20 cellular contexts compared by ENCODE assay signal in genomic region chr6:3623451-3624267, GRCh38.
A peak's percentile ranks its signal among the peaks of the same experiment; 100 is the strongest.
DNase-seq lines count a peak whose midpoint lies in the region; ATAC-seq, FAIRE-seq and TF ChIP-seq lines count a peak whose summit lies in the region.
"Had no signal": no experiment of that assay in that cellular context is flagged by ENCODE, and none has a peak within 500 bp of the region (broad histone marks: within the 10 kb centered on the region; RNA-seq: fewer than 3 reads in every experiment).

No MANE protein-coding gene starts in this region.

- peak overlapping the region; percentile 82 for H3K27ac Mint-ChIP-seq in CD8-positive, alpha-beta T cell
- H3K27ac Mint-ChIP-seq in brain (peak overlapping the region; percentile 23 to 88 (median 34)), neural progenitor cell (peak overlapping the region; percentile 48)

- H3K9ac ChIP-seq in NT2/D1 (ENCODE audit: insufficient read length, low read depth) (peak overlapping the region; percentile 0), neural progenitor cell (no peak overlapping the region), mesenchymal stem cell (ENCODE audit: low read length) (no peak overlapping the region)

- intact Hi-C loops in CD8-positive, alpha-beta T cell (cut with DNase I, micrococcal nuclease): no loop called here

- no peak overlapping the region for H3K18ac ChIP-seq in mesenchymal stem cell (ENCODE audit: low read depth in 1 of 2, low read length in 2 of 2)

- POLR2A ChIA-PET in CD8-positive, alpha-beta T cell (lab: Charles Lee): no interaction called here

- 75 to 92% (median 76%) methylated on average over 28 of the region's 28 CpGs for WGBS in small intestine, 3 donors
- 92% methylated on average over 28 of the region's 28 CpGs for WGBS in mesenchymal stem cell

- no peaks in the 10 kb centered on the region for H3K9me3 Mint-ChIP-seq in CD8-positive, alpha-beta T cell
- peaks cover 0 to 3% (median 0%) of the 10 kb centered on the region in 5 experiments for H3K9me3 Mint-ChIP-seq in brain
- H3K9me3 Mint-ChIP-seq in neural progenitor cell: no peaks in the 10 kb centered on the region

- no peaks in the 10 kb centered on the region for H3K36me3 ChIP-seq in CD8-positive, alpha-beta T cell (ENCODE audit: insufficient read depth, low read length)
- H3K36me3 ChIP-seq in NT2/D1 (ENCODE audit: insufficient read depth, insufficient read length, low read length): no peaks in the 10 kb centered on the region
- no peaks in the 10 kb centered on the region for H3K36me3 ChIP-seq in neural progenitor cell
- H3K36me3 ChIP-seq in small intestine (ENCODE audit: control insufficient read depth in 2 of 2, insufficient read depth in 2 of 2, low read length in 2 of 2): no peaks in the 10 kb centered on the region
- no peaks in the 10 kb centered on the region for H3K36me3 ChIP-seq in mesenchymal stem cell (ENCODE audit: control insufficient read depth in 1 of 2, insufficient read depth in 2 of 2, low read depth in 1 of 2, low read length in 2 of 2)
- H3K36me3 ChIP-seq: tibial artery had no signal

- FAIRE-seq in small intestine (lab: Jason Lieb, UNC): no peak
- FAIRE-seq: GM18507, GM19239, TTC549 had no signal

- H3K4ac ChIP-seq in mesenchymal stem cell (ENCODE audit: low read depth in 1 of 2, low read length in 2 of 2): no peak overlapping the region

- peak overlapping the region; percentile 35 for H3K4me3 ChIP-seq in CD8-positive, alpha-beta T cell (ENCODE audit: low read depth, low read length)
- H3K4me3 ChIP-seq in NT2/D1 (ENCODE audit: insufficient read length, low read depth): no peak overlapping the region
- no peak overlapping the region for H3K4me3 ChIP-seq in neural progenitor cell
- H3K4me3 ChIP-seq in small intestine (ENCODE audit: low read depth in 1 of 2, low read length in 2 of 2): no peak overlapping the region
- H3K4me3 ChIP-seq in mesenchymal stem cell (ENCODE audit: insufficient read depth in 1 of 2, low read depth in 1 of 2, low read length in 2 of 2): no peak overlapping the region
- H3K4me3 ChIP-seq: body of pancreas, tibial artery had no signal

- H3K36me3 Mint-ChIP-seq in CD8-positive, alpha-beta T cell: no peaks in the 10 kb centered on the region
- H3K36me3 Mint-ChIP-seq in brain (no peaks in the 10 kb centered on the region), neural progenitor cell (peaks cover 2% of the 10 kb centered on the region)

- no peak overlapping the region for H4K91ac ChIP-seq in mesenchymal stem cell (ENCODE audit: low read length)

- H3K4me3 Mint-ChIP-seq in CD8-positive, alpha-beta T cell: peak overlapping the region; percentile 80
- no peak overlapping the region for H3K4me3 Mint-ChIP-seq in brain
- H3K4me3 Mint-ChIP-seq in neural progenitor cell: no peak overlapping the region

- H2BK5ac ChIP-seq in mesenchymal stem cell (ENCODE audit: low read depth, low read length, poor library complexity, severe bottlenecking): no peak overlapping the region

- no peaks in the 10 kb centered on the region for H4K20me1 ChIP-seq in neural progenitor cell (ENCODE audit: low read depth)

- H3K27me3 ChIP-seq in CD8-positive, alpha-beta T cell (ENCODE audit: insufficient read depth, low read length): no peaks in the 10 kb centered on the region
- H3K27me3 ChIP-seq in NT2/D1 (ENCODE audit: insufficient read depth, insufficient read length) (no peaks in the 10 kb centered on the region), neural progenitor cell (peaks cover 6% of the 10 kb centered on the region), small intestine (ENCODE audit: control insufficient read depth in 2 of 2, insufficient read depth in 2 of 2, low read length in 2 of 2) (peaks cover 0 to 9% of the 10 kb centered on the region in 2 donors), mesenchymal stem cell (ENCODE audit: control insufficient read depth in 1 of 2, insufficient read depth in 1 of 2, low read length in 2 of 2) (peaks cover 18 to 37% of the 10 kb centered on the region in 2 experiments)
- H3K27me3 ChIP-seq: body of pancreas had no signal

- H3K79me1 ChIP-seq in mesenchymal stem cell (replicated peaks; ENCODE audit: low read length, poor library complexity, severe bottlenecking): no peaks in the 10 kb centered on the region

- no peak overlapping the region for H2BK12ac ChIP-seq in mesenchymal stem cell (ENCODE audit: low read length in 2 of 2)

- H3K4me1 ChIP-seq in CD8-positive, alpha-beta T cell (ENCODE audit: insufficient read depth, low read length): peaks cover 14% of the 10 kb centered on the region
- peaks cover 15% of the 10 kb centered on the region for H3K4me1 ChIP-seq in NT2/D1 (ENCODE audit: insufficient read depth, insufficient read length)
- H3K4me1 ChIP-seq in neural progenitor cell: peaks cover 43% of the 10 kb centered on the region
- H3K4me1 ChIP-seq in small intestine (ENCODE audit: control insufficient read depth in 2 of 2, insufficient read depth in 1 of 2, low read depth in 1 of 2, low read length in 1 of 2): peaks cover 0 to 6% of the 10 kb centered on the region in 2 donors
- H3K4me1 ChIP-seq in mesenchymal stem cell (ENCODE audit: control insufficient read depth, insufficient read depth, low read depth, low read length): no peaks in the 10 kb centered on the region

- H3K4me2 ChIP-seq in neural progenitor cell: no peak overlapping the region
- no peak overlapping the region for H3K4me2 ChIP-seq in mesenchymal stem cell (ENCODE audit: low read length, poor library complexity, severe bottlenecking)

- DNase-seq in CD8-positive, alpha-beta T cell: peak in 6 of 7 experiments; percentile 3 to 59 (median 22)
- DNase-seq in NT2/D1 (ENCODE audit: low read depth, low spot score) (peak; percentile 11), neural progenitor cell (ENCODE audit: low spot score) (no peak), small intestine (no peak), mesenchymal stem cell (no peak)
- no peak for DNase-seq in NK-92 treated with Interleukin-12 subunit alpha and Interleukin-12 subunit beta, amount 100 ng/mL, for 24 hours (lab: John Stamatoyannopoulos, UW)
- DNase-seq: activated effector memory CD4-positive, alpha-beta T cell treated with anti-CD3 and anti-CD28 coated beads, Interleukin-2, amount 50 U/mL, for 16 hours; AML-193; body of pancreas; midbrain; MM.1S; NCI-H187; stimulated activated CD4-positive, alpha-beta T cell treated with anti-CD3 and anti-CD28 coated beads, Interleukin-2, amount 100 ng/mL, for 48 hours; tibial artery had no signal

- ATAC-seq in CD8-positive, alpha-beta T cell: peak; percentile 93
- no peak for ATAC-seq in GM18519 (IDR thresholded peaks at IDR 0.05; ENCODE audit: low FRiP score, unreplicated experiment)
- ATAC-seq: body of pancreas, sciatic nerve had no signal

- no peak overlapping the region for H3K14ac ChIP-seq in mesenchymal stem cell (ENCODE audit: low read length in 2 of 2)

- H3K4me1 Mint-ChIP-seq in CD8-positive, alpha-beta T cell (ENCODE audit: low read depth): peaks cover 29% of the 10 kb centered on the region
- peaks cover 49% of the 10 kb centered on the region for H3K4me1 Mint-ChIP-seq in brain
- H3K4me1 Mint-ChIP-seq in neural progenitor cell: peaks cover 45% of the 10 kb centered on the region

- peaks cover 18% of the 10 kb centered on the region for H3K27me3 Mint-ChIP-seq in CD8-positive, alpha-beta T cell (ENCODE audit: low read depth)
- H3K27me3 Mint-ChIP-seq in brain (peaks cover 4% of the 10 kb centered on the region), neural progenitor cell (ENCODE audit: insufficient read depth, low read depth) (peaks cover 12% of the 10 kb centered on the region)

- CTCF ChIA-PET in CD8-positive, alpha-beta T cell (lab: Charles Lee): no interaction called here

- peaks cover 11% of the 10 kb centered on the region for H3F3A ChIP-seq in neural progenitor cell (ENCODE audit: low read depth)

- H3K79me2 ChIP-seq in neural progenitor cell (ENCODE audit: low read depth): no peaks in the 10 kb centered on the region

- H2AFZ ChIP-seq in neural progenitor cell (replicated peaks) (peak overlapping the region; percentile 85), mesenchymal stem cell (ENCODE audit: low read depth, low read length) (no peak overlapping the region)

- no peak overlapping the region for H2BK15ac ChIP-seq in mesenchymal stem cell (ENCODE audit: low read depth, poor library complexity, severe bottlenecking)

- no peak overlapping the region for H3K23ac ChIP-seq in mesenchymal stem cell (ENCODE audit: low read length in 2 of 2)

- no peak for TF ChIP-seq CTCF in CD8-positive, alpha-beta T cell (IDR thresholded peaks at IDR 0.05)
- TF ChIP-seq CTCF in brain (conservative IDR thresholded peaks at IDR 0.05) (no peak), neural progenitor cell (IDR thresholded peaks at IDR 0.05) (no peak)

- H4K8ac ChIP-seq in mesenchymal stem cell (ENCODE audit: low read length): no peak overlapping the region

- H2AK5ac ChIP-seq in mesenchymal stem cell (ENCODE audit: low read length, severe bottlenecking): no peak overlapping the region

- no peak overlapping the region for H3K27ac ChIP-seq in CD8-positive, alpha-beta T cell (ENCODE audit: low read depth, low read length)
- H3K27ac ChIP-seq in neural progenitor cell (no peak overlapping the region), small intestine (ENCODE audit: low read depth in 1 of 2, low read length in 1 of 2) (no peak overlapping the region), mesenchymal stem cell (ENCODE audit: low read length, poor library complexity, severe bottlenecking) (no peak overlapping the region)
- H3K27ac ChIP-seq: body of pancreas, tibial artery had no signal

- no peaks in the 10 kb centered on the region for H3K9me3 ChIP-seq in CD8-positive, alpha-beta T cell (ENCODE audit: low read length)
- H3K9me3 ChIP-seq in NT2/D1 (ENCODE audit: insufficient read depth, low read length): no peaks in the 10 kb centered on the region
- H3K9me3 ChIP-seq in neural progenitor cell (ENCODE audit: low read depth): no peaks in the 10 kb centered on the region
- no peaks in the 10 kb centered on the region for H3K9me3 ChIP-seq in small intestine (ENCODE audit: control insufficient read depth, low read depth)
- no peaks in the 10 kb centered on the region for H3K9me3 ChIP-seq in mesenchymal stem cell (ENCODE audit: control insufficient read depth, low read length)
- H3K9me3 ChIP-seq: body of pancreas, tibial artery had no signal

- H2BK120ac ChIP-seq in mesenchymal stem cell (ENCODE audit: low read depth, low read length): no peak overlapping the region

Comparison
In these comparisons a context has a peak if more than half of its experiments do, and no peak if none do; other contexts are left out.
1. DNase-seq: peak in CD8-positive, alpha-beta T cell (6 of 7) and NT2/D1 (single experiment); none in neural progenitor cell (single experiment), NK-92 treated with Interleukin-12 subunit alpha and Interleukin-12 subunit beta, amount 100 ng/mL, for 24 hours (single experiment), small intestine (single experiment) and mesenchymal stem cell (single experiment).
2. Peak in every context shown above with its lines, with median percentiles within 50 percentile points of each other: H3K27ac Mint-ChIP-seq.